ENCODE assay signal across 17 cellular contexts in genomic region chr12:132300789-132301722, GRCh38. TPM values are rescaled to one million over a fixed set of nuclear protein-coding genes. Genes with fewer than 3 reads are reported as not detected.
DNase-seq lines count a peak whose midpoint lies in the region; TF ChIP-seq lines count a peak whose summit lies in the region.
"Had no signal": no experiment of that assay in that cellular context is flagged by ENCODE, and none has a peak within 500 bp of the region (broad histone marks: within the 10 kb centered on the region; RNA-seq: fewer than 3 reads in every experiment).

No MANE protein-coding gene starts in this region.

- CTCF ChIA-PET in A673 (lab: Charles Lee): no interaction called here

- in situ Hi-C loops in G401 (cut with HindIII; ENCODE audit: low sequenced_read_pairs): no loop called here
- in situ Hi-C loops in GM13977 (cut with MboI; ENCODE audit: low pct_unique_long_range_greater_than_20kb, low sequenced_read_pairs, unreplicated experiment): no loop called here

- H3K36me3 ChIP-seq in A673 (ENCODE audit: insufficient read depth, low read length, poor library complexity, severe bottlenecking): no peaks in the 10 kb centered on the region
- H3K36me3 ChIP-seq: BE2C had no signal

- no peaks in the 10 kb centered on the region for H3K4me1 ChIP-seq in A673 (ENCODE audit: insufficient read depth, low read length, poor library complexity, severe bottlenecking)
- H3K4me1 ChIP-seq: BE2C had no signal

- no TSS peak for BruUV-seq in A673 (replicated peaks; lab: Mats Ljungman, UMichigan)

- H3K9me3 Mint-ChIP-seq in chondrocyte (ENCODE audit: low read depth) (no peaks in the 10 kb centered on the region), neural crest cell (no peaks in the 10 kb centered on the region)
- H3K9me3 Mint-ChIP-seq: CD8-positive, alpha-beta T cell had no signal

- no peak overlapping the region for H3K27ac ChIP-seq in A673 (ENCODE audit: low read depth, low read length, poor library complexity, severe bottlenecking)

- DNase-seq in A673 (ENCODE audit: low spot score) (peak; percentile 48), G401 (ENCODE audit: low spot score) (peak; percentile 47), chondrocyte (ENCODE audit: low spot score) (peak; percentile 80), neural crest cell (ENCODE audit: low read depth, low spot score) (no peak), SHP77 (lab: John Stamatoyannopoulos, UW) (no peak), GM13977 (ENCODE audit: low spot score) (no peak), NCI-H2227 treated with DMSO at 0.1 percent for 48 hours (lab: John Stamatoyannopoulos, UW) (no peak)
- DNase-seq: BE2C; CD8-positive, alpha-beta T cell; GF-D8; NCI-H187; NCI-H446 treated with DMSO at 0.1 percent for 48 hours; NK-92 treated with Interleukin-12 subunit alpha and Interleukin-12 subunit beta, amount 100 ng/mL, for 24 hours had no signal

- no peak overlapping the region for H3K4me3 ChIP-seq in A673 (ENCODE audit: low read depth, low read length, poor library complexity, severe bottlenecking)

- no peak for TF ChIP-seq CTCF in A673 (conservative IDR thresholded peaks at IDR 0.05; ENCODE audit: low read depth, low read length)
- TF ChIP-seq CTCF in chondrocyte (IDR thresholded peaks at IDR 0.05): no peak
- no peak for TF ChIP-seq CTCF in neural crest cell (conservative IDR thresholded peaks at IDR 0.05)
- TF ChIP-seq CTCF in GM13977 (IDR thresholded peaks at IDR 0.05; ENCODE audit: extremely low read depth, insufficient read depth, missing control alignments): no peak

- no peaks in the 10 kb centered on the region for H3K27me3 ChIP-seq in A673 (replicated peaks; ENCODE audit: insufficient read depth, low read depth, low read length, poor library complexity)

- intact Hi-C loops in A673 (cut with micrococcal nuclease; ENCODE audit: unreplicated experiment): no loop called here

- H3K4me1 Mint-ChIP-seq in chondrocyte (ENCODE audit: low read depth) (no peaks in the 10 kb centered on the region), neural crest cell (no peaks in the 10 kb centered on the region)
- H3K4me1 Mint-ChIP-seq: IgD-negative memory B cell had no signal

- peaks cover 11% of the 10 kb centered on the region for H3K27me3 Mint-ChIP-seq in chondrocyte (ENCODE audit: low read depth)
- H3K27me3 Mint-ChIP-seq in neural crest cell (ENCODE audit: low read depth): peaks cover 24% of the 10 kb centered on the region

- H3K27ac Mint-ChIP-seq in chondrocyte (ENCODE audit: unreplicated experiment) (no peak overlapping the region), neural crest cell (ENCODE audit: unreplicated experiment) (peak overlapping the region; percentile 35)
- H3K27ac Mint-ChIP-seq: CD8-positive, alpha-beta T cell; IgD-negative memory B cell had no signal

- H3K4me3 Mint-ChIP-seq in chondrocyte (ENCODE audit: unreplicated experiment): no peak overlapping the region
- H3K4me3 Mint-ChIP-seq in neural crest cell: no peak overlapping the region
- H3K4me3 Mint-ChIP-seq: CD8-positive, alpha-beta T cell; IgD-negative memory B cell had no signal

- no peaks in the 10 kb centered on the region for H3K36me3 Mint-ChIP-seq in chondrocyte (ENCODE audit: low read depth)
- no peaks in the 10 kb centered on the region for H3K36me3 Mint-ChIP-seq in neural crest cell (ENCODE audit: low read depth)
- H3K36me3 Mint-ChIP-seq: CD8-positive, alpha-beta T cell; IgD-negative memory B cell had no signal

- POLR2A ChIA-PET in A673 (lab: Charles Lee; ENCODE audit: low non-redundant PET): no interaction called here

- no peaks in the 10 kb centered on the region for H3K9me3 ChIP-seq in A673 (ENCODE audit: low read depth, low read length, poor library complexity, severe bottlenecking)
- H3K9me3 ChIP-seq: BE2C had no signal

RNA-seq across cellular contexts. Expression of gene GALNT9, which starts 28.3 kb away (rescaled TPM):
- total RNA-seq in A673 (2021): 3.9 and 7.4 TPM in 2 replicates
- 0.10 TPM in 1 of 2 replicates, not detected in the other for total RNA-seq in G401 (2014; rRNA removed; shearing (Covaris generic))
- 0.15 to 0.29 TPM in 2 of 3 replicates, not detected in the other for total RNA-seq in chondrocyte
- total RNA-seq in neural crest cell: 0.43 and 1.3 TPM in 2 replicates
- total RNA-seq: CD8-positive, alpha-beta T cell; HT1080; RPMI7951; SK-MEL-5 had no signal

Comparison
In these comparisons a context has a peak if more than half of its experiments do, and no peak if none do; other contexts are left out.
1. DNase-seq: peak in A673 (single experiment), G401 (single experiment) and chondrocyte (single experiment); none in neural crest cell (single experiment), SHP77 (0 of 2), GM13977 (single experiment) and NCI-H2227 treated with DMSO at 0.1 percent for 48 hours (single experiment).